11 cellular contexts compared by ENCODE assay signal in genomic region chr18:48639772-48640432, GRCh38.
DNase-seq lines count a peak whose midpoint lies in the region; ATAC-seq, FAIRE-seq and TF ChIP-seq lines count a peak whose summit lies in the region.
"Had no signal": no experiment of that assay in that cellular context is flagged by ENCODE, and none has a peak within 500 bp of the region (broad histone marks: within the 10 kb centered on the region; RNA-seq: fewer than 3 reads in every experiment).

No MANE protein-coding gene starts in this region.

- no peaks in the 10 kb centered on the region; a peak in 1 of 7 replicates for H3K27me3 ChIP-seq in H1 (replicated peaks in 1 of 4; ENCODE audit: control insufficient read depth in 3 of 4, extremely low read depth in 1 of 4, insufficient read depth in 3 of 4, low read length in 3 of 4)
- H3K27me3 ChIP-seq: ascending aorta, Peyer's patch had no signal

- no peak overlapping the region for H4K5ac ChIP-seq in H1 (ENCODE audit: insufficient read length, low read depth, low read length)

- no peaks in the 10 kb centered on the region for H3K9me3 ChIP-seq in H1 (ENCODE audit: insufficient read depth in 2 of 2, low read depth in 1 of 2, low read length in 1 of 2)
- H3K9me3 ChIP-seq: ascending aorta, Peyer's patch had no signal

- CTCF ChIA-PET in H1 (lab: Charles Lee; ENCODE audit: partially characterized antibody): interaction anchor here (0.7 to 7.2 kb wide), 32 partner anchors 9 to 359 kb away, joined by 3 to 72 read pairs (median 4); no protein-coding TSS in a partner anchor

- H4K20me1 ChIP-seq in H1 (replicated peaks in 1 of 2; ENCODE audit: control insufficient read depth in 1 of 2, insufficient read depth in 2 of 2, low read length in 2 of 2): peaks cover 0 to 6% of the 10 kb centered on the region in 2 experiments

- H3K4me3 ChIP-seq in H1 (ENCODE audit: extremely low read depth in 1 of 4, insufficient read depth in 2 of 4, low read depth in 3 of 4, low read length in 4 of 4): no peak overlapping the region
- H3K4me3 ChIP-seq: ascending aorta, Peyer's patch had no signal

- no peaks in the 10 kb centered on the region; the same call in 1 of the 2 replicates for H3K79me1 ChIP-seq in H1 (ENCODE audit: low read depth, low read length)

- 0 out of 2 replicates have a peak overlapping the region, but pooled peaks have one; percentile 16 for H2AK5ac ChIP-seq in H1 (ENCODE audit: low read depth, low read length)

- H3K27me3 Mint-ChIP-seq in nephron progenitor cell (ENCODE audit: low read depth, poor library complexity): peaks cover 3% of the 10 kb centered on the region

- no peak for TF ChIP-seq EP300 in H1 (IDR thresholded peaks at IDR 0.05; ENCODE audit: borderline replicate concordance in 1 of 2, low read depth in 2 of 2, low read length in 2 of 2)

- no peak for FAIRE-seq in H1 (lab: Jason Lieb, UNC)

- H3K23me2 ChIP-seq in H1 (ENCODE audit: low read depth, low read length): no peaks in the 10 kb centered on the region; the same call in 1 of the 2 replicates

- 86% methylated on average over 14 of the region's 14 CpGs; no CpG with 5 or more reads in 1 of the 2 experiments for WGBS in H1 (ENCODE audit: extremely low coverage in 1 of 2, insufficient coverage in 1 of 2, insufficient read length in 1 of 2, insufficient replicate concordance in 2 of 2, low coverage in 1 of 2, low lambda C conversion rate in 2 of 2, missing lambda C conversion rate in 1 of 2), 2 experiments

- H2BK120ac ChIP-seq in H1 (replicated peaks; ENCODE audit: low read depth, low read length): no peak overlapping the region

- H3K56ac ChIP-seq in H1 (replicated peaks; ENCODE audit: insufficient read length, low read depth, low read length): no peak overlapping the region

- DNase-seq in GM03348 (ENCODE audit: low spot score): peak; percentile 30
- DNase-seq in KBM-7: peak; percentile 7
- no peak for DNase-seq in H1 (ENCODE audit: low read depth in 1 of 2, low spot score in 2 of 2)
- no peak for DNase-seq in nephron progenitor cell
- no peak for DNase-seq in SKM-1 (lab: John Stamatoyannopoulos, UW; ENCODE audit: unreplicated experiment)
- DNase-seq in GDM1 (lab: John Stamatoyannopoulos, UW): no peak
- DNase-seq: NCI-H1092 treated with DMSO at 0.1 percent for 48 hours, Peyer's patch had no signal

- POLR2A ChIA-PET in H1 (lab: Charles Lee; ENCODE audit: partially characterized antibody): no interaction called here

- no peak overlapping the region for H4K91ac ChIP-seq in H1 (replicated peaks; ENCODE audit: insufficient read length, low read length)

- TF ChIP-seq POLR2A in H1 (IDR thresholded peaks at IDR 0.05; ENCODE audit: control extremely low read depth in 1 of 2, low read depth in 2 of 2, low read length in 2 of 2): no peak

- H3K27ac Mint-ChIP-seq in nephron progenitor cell: peak overlapping the region; percentile 57

- H2BK5ac ChIP-seq in H1 (ENCODE audit: low read depth, low read length): no peak overlapping the region

- H3K79me2 ChIP-seq in H1 (ENCODE audit: control insufficient read depth in 1 of 2, insufficient read depth in 2 of 2, low read length in 2 of 2): no peaks in the 10 kb centered on the region

- no peak overlapping the region for H2AFZ ChIP-seq in H1 (ENCODE audit: low read length)

- H3K4me2 ChIP-seq in H1 (ENCODE audit: insufficient read depth in 1 of 2, low read depth in 2 of 2, low read length in 2 of 2): no peak overlapping the region

- H3K14ac ChIP-seq in H1 (ENCODE audit: insufficient read length): no peak overlapping the region

- peaks cover 17% of the 10 kb centered on the region for H3K4me1 Mint-ChIP-seq in nephron progenitor cell

- H3K9me3 Mint-ChIP-seq in nephron progenitor cell: peaks cover 7% of the 10 kb centered on the region

- TF ChIP-seq RAD21 in H1 (IDR thresholded peaks at IDR 0.05 in 1 of 2, conservative IDR thresholded peaks at IDR 0.05 in 1 of 2; ENCODE audit: low read depth in 2 of 2, low read length in 2 of 2): peak; percentile 60 to 71

- H3K4ac ChIP-seq in H1 (replicated peaks; ENCODE audit: insufficient read length, low read depth, low read length): no peak overlapping the region

- no peak overlapping the region for H2BK20ac ChIP-seq in H1 (ENCODE audit: low read length)

- H3K36me3 ChIP-seq in H1 (ENCODE audit: control insufficient read depth in 2 of 4, insufficient read depth in 4 of 4, low read length in 3 of 4): no peaks in the 10 kb centered on the region
- H3K36me3 ChIP-seq: Peyer's patch had no signal

- TF ChIP-seq CTCF in H1 (IDR thresholded peaks at IDR 0.05; ENCODE audit: control extremely low read depth in 1 of 3, insufficient read depth in 1 of 3, low read depth in 1 of 3, low read length in 3 of 3) (peak; percentile 55 to 60 (median 60)), nephron progenitor cell (IDR thresholded peaks at IDR 0.05) (peak; percentile 27)

- in situ Hi-C loops in KBM-7 (cut with MboI; ENCODE audit: low pct_unique_long_range_greater_than_20kb, low sequenced_read_pairs): loop anchor here (25.0 kb wide), 1 partner anchor 103 kb away; the partner anchor contains the start of gene CTIF

- H3K36me3 Mint-ChIP-seq in nephron progenitor cell (ENCODE audit: low read depth): peaks cover 19% of the 10 kb centered on the region

- peaks cover 3 to 8% (median 6%) of the 10 kb centered on the region in 4 experiments; a peak in 4 of 7 replicates for H3K4me1 ChIP-seq in H1 (replicated peaks in 1 of 4; ENCODE audit: control insufficient read depth in 3 of 4, insufficient read depth in 4 of 4, low read length in 3 of 4)
- H3K4me1 ChIP-seq: ascending aorta, Peyer's patch had no signal

- no peak overlapping the region for H2BK15ac ChIP-seq in H1 (ENCODE audit: low read length)

- H4K8ac ChIP-seq in H1 (ENCODE audit: extremely low read depth, insufficient read depth, low read length): no peak overlapping the region

- ATAC-seq in HG02759 (IDR thresholded peaks at IDR 0.05; ENCODE audit: unreplicated experiment): no peak
- no peak for ATAC-seq in HG03439 (IDR thresholded peaks at IDR 0.05; ENCODE audit: unreplicated experiment)

- H3K4me3 Mint-ChIP-seq in nephron progenitor cell: no peak overlapping the region

- H3K23ac ChIP-seq in H1 (ENCODE audit: insufficient read length): no peak overlapping the region

- H3K27ac ChIP-seq in H1 (ENCODE audit: low read depth, low read length): no peak overlapping the region
- H3K27ac ChIP-seq: ascending aorta, Peyer's patch had no signal

- no peak overlapping the region for H3K9ac ChIP-seq in H1 (replicated peaks in 1 of 4; ENCODE audit: extremely low read depth in 1 of 4, low read depth in 3 of 4, low read length in 3 of 4)

- H3K18ac ChIP-seq in H1 (ENCODE audit: extremely low read depth, low read length): no peak overlapping the region

- H2BK12ac ChIP-seq in H1 (ENCODE audit: low read depth, low read length): no peak overlapping the region

TF ChIP-seq in H1, 55 proteins besides CTCF, POLR2A, EP300 and RAD21:
- TF ChIP-seq EGR1 (IDR thresholded peaks at IDR 0.05; ENCODE audit: borderline replicate concordance, low read depth, low read length) (0 out of 2 replicates have a peak, but pooled peaks have one; percentile 7), YY1 (IDR thresholded peaks at IDR 0.05; ENCODE audit: low read depth, low read length) (no peak)

Comparison
In these comparisons a context has a peak if more than half of its experiments do, and no peak if none do; other contexts are left out.
1. DNase-seq: peak in GM03348 (single experiment) and KBM-7 (single experiment); none in H1 (0 of 2), nephron progenitor cell (single experiment), SKM-1 (single experiment) and GDM1 (single experiment).